22 cellular contexts compared by ENCODE assay signal in the genomic region with DNA sequence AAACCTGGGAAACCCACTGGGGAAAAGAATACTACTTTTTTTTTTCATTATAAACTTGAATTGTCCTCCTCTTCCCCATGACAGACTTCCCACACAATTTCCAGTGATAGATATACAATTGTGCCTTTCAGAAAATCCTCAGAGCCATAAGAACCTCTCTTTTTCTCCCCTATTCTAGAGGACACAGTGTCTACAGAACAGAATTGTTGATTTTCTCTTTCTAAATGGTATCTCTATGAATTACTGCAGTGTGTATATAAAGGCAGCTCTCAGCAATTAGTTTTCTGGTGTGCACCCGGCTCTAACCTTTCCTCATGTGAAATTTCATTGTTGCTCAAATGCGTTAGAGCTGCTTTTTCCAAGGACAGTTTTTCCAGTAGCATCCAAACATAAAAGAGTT.
DNase-seq lines count a peak whose midpoint lies in the region; ATAC-seq and TF ChIP-seq lines count a peak whose summit lies in the region.
"Had no signal": no experiment of that assay in that cellular context is flagged by ENCODE, and none has a peak within 500 bp of the region (broad histone marks: within the 10 kb centered on the region; RNA-seq: fewer than 3 reads in every experiment).

No MANE protein-coding gene starts in this region.

- DNase-seq in SK-MEL-5 (ENCODE audit: low read depth, low spot score) (peak; percentile 82), medulla oblongata (ENCODE audit: extremely low spot score) (peak; percentile 21), sciatic nerve (ENCODE audit: low spot score) (no peak), SIG-M5 treated with dmso at 0.1 percent for 504 hours (lab: John Stamatoyannopoulos, UW; ENCODE audit: unreplicated experiment) (no peak), PC-3 (no peak)
- DNase-seq in activated CD8-positive, alpha-beta memory T cell treated with anti-CD3 and anti-CD28 coated beads for 24 hours: no peak
- DNase-seq: 8988T; ACHN; AML-193; BE2C; Calu3; CD4-positive, alpha-beta T cell; CD8-positive, alpha-beta memory T cell; COR-L47; DMS53; DMS79 treated with DMSO at 0.1 percent for 48 hours; GF-D8; H9 had no signal

- no peak overlapping the region for H3K27ac ChIP-seq in PC-3 (ENCODE audit: low read length)
- H3K27ac ChIP-seq: A549; BLaER1 treated with 17β-estradiol and CSF1 and Interleukin-3, amounts not matched to agents 10 nM and 100 nM had no signal

- no peaks in the 10 kb centered on the region for H3K36me3 ChIP-seq in PC-3 (ENCODE audit: low read depth, low read length)
- H3K36me3 ChIP-seq: BE2C; BLaER1 treated with 17β-estradiol and CSF1 and Interleukin-3, amounts not matched to agents 10 nM and 100 nM had no signal

- H3K79me2 ChIP-seq in PC-3 (ENCODE audit: low read length): no peaks in the 10 kb centered on the region

- in situ Hi-C loops in SK-MEL-5 (cut with HindIII; ENCODE audit: low pct_unique_long_range_greater_than_20kb, low sequenced_read_pairs): no loop called here

- peaks cover 33% of the 10 kb centered on the region for H3K9me3 ChIP-seq in PC-3 (ENCODE audit: low read length)
- H3K9me3 ChIP-seq: A549; BE2C; BLaER1 treated with 17β-estradiol and CSF1 and Interleukin-3, amounts not matched to agents 10 nM and 100 nM had no signal

- H3K27me3 ChIP-seq in PC-3 (ENCODE audit: low read length): no peaks in the 10 kb centered on the region
- H3K27me3 ChIP-seq: BE2C; BLaER1 treated with 17β-estradiol and CSF1 and Interleukin-3, amounts not matched to agents 10 nM and 100 nM had no signal

- no TSS peak for BruUV-seq in PC-3 (replicated peaks; lab: Mats Ljungman, UMichigan)

- no peaks in the 10 kb centered on the region for H3K9me2 ChIP-seq in PC-3 (replicated peaks; ENCODE audit: low read length)

- no peaks in the 10 kb centered on the region for H3K4me1 ChIP-seq in PC-3 (ENCODE audit: insufficient read depth, low read length)
- H3K4me1 ChIP-seq: A549 had no signal

- POLR2A ChIA-PET in PC-3 (lab: Charles Lee; ENCODE audit: unreplicated experiment): no interaction called here

- H4K20me1 ChIP-seq in PC-3 (ENCODE audit: low read length): no peaks in the 10 kb centered on the region
- H4K20me1 ChIP-seq: BLaER1 treated with 17β-estradiol and CSF1 and Interleukin-3, amounts not matched to agents 10 nM and 100 nM had no signal

- ATAC-seq in sciatic nerve (peak; percentile 41), PC-3 (no peak)
- ATAC-seq: A549, GM23338, HCT116 had no signal

- H3F3A ChIP-seq in PC-3 (ENCODE audit: low read length, unreplicated experiment): no peaks in the 10 kb centered on the region

- no peak overlapping the region for H3K9ac ChIP-seq in PC-3 (ENCODE audit: low read length)
- H3K9ac ChIP-seq: BLaER1 treated with 17β-estradiol and CSF1 and Interleukin-3, amounts not matched to agents 10 nM and 100 nM had no signal

- no peak for TF ChIP-seq CTCF in PC-3 (conservative IDR thresholded peaks at IDR 0.05; ENCODE audit: low read depth, low read length)

- no peak overlapping the region for H3K4me3 ChIP-seq in PC-3 (ENCODE audit: low read length)
- H3K4me3 ChIP-seq: A549; BLaER1 treated with 17β-estradiol and CSF1 and Interleukin-3, amounts not matched to agents 10 nM and 100 nM; GM23338 had no signal

- intact Hi-C loops in sciatic nerve (cut with DNase I): no loop called here
- intact Hi-C loops in PC-3 (cut with micrococcal nuclease): no loop called here

- no peak overlapping the region for H2AFZ ChIP-seq in PC-3 (ENCODE audit: low read length)
- H2AFZ ChIP-seq: GM23338 had no signal

- CTCF ChIA-PET in PC-3 (lab: Charles Lee): interaction anchor here (0.7 kb wide), 1 partner anchor 369 kb away, joined by 4 read pairs; no protein-coding TSS in a partner anchor

- no peak overlapping the region for H3K4me2 ChIP-seq in PC-3 (ENCODE audit: low read length)
- H3K4me2 ChIP-seq: A549; BLaER1 treated with 17β-estradiol and CSF1 and Interleukin-3, amounts not matched to agents 10 nM and 100 nM; GM23338 had no signal

Comparison
In these comparisons a context has a peak if more than half of its experiments do, and no peak if none do; other contexts are left out.
1. DNase-seq: peak in SK-MEL-5 (single experiment) and medulla oblongata (single experiment); none in sciatic nerve (single experiment), activated CD8-positive, alpha-beta memory T cell treated with anti-CD3 and anti-CD28 coated beads for 24 hours (single experiment), SIG-M5 treated with dmso at 0.1 percent for 504 hours (single experiment) and PC-3 (single experiment).